ENCODE assay signal across 17 cellular contexts in the genomic region with DNA sequence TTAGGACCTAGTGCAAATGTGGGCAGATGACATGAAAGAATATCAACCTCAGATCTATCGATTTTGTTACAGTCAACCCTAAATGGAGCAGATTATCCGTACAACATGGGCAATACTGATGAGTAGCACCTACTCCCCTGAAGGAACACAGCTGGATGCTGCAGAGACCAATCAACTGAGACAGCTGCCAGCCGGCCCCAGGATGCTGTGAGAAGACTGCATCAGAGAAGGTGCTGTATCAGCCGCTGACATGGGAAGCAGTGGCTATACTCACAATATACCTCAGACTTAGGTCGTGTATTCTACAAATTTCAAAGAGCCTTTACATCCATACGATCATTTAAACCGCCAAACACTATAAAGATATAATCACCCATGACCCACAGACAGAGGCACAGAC.
"Had no signal": no experiment of that assay in that cellular context is flagged by ENCODE, and none has a peak within 500 bp of the region (broad histone marks: within the 10 kb centered on the region; RNA-seq: fewer than 3 reads in every experiment).

No MANE protein-coding gene starts in this region.

- H3K27ac Mint-ChIP-seq: brain; stimulated activated naive B cell treated with anti-CD40 and anti-IgM and Interleukin-4, amounts not matched to agents 10 μg/mL and 1 μg/mL and 100 μg/mL, for 72 hours; T-cell had no signal

- H3K36me3 Mint-ChIP-seq: activated naive CD4-positive, alpha-beta T cell treated with anti-CD3 and anti-CD28 coated beads, Interleukin-2, amount 50 U/mL, for 72 hours; brain; naive thymus-derived CD8-positive, alpha-beta T cell; stimulated activated naive B cell treated with anti-CD40 and anti-IgM and Interleukin-4, amounts not matched to agents 10 μg/mL and 1 μg/mL and 100 μg/mL, for 72 hours; T-cell had no signal

- ATAC-seq: effector memory CD8-positive, alpha-beta T cell; left colon; lower lobe of right lung; naive thymus-derived CD8-positive, alpha-beta T cell; right lobe of liver; stimulated activated naive B cell treated with anti-CD40 and anti-IgM and Interleukin-4, amounts not matched to agents 10 μg/mL and 1 μg/mL and 100 μg/mL, for 72 hours; T-cell had no signal

- H3K4me3 Mint-ChIP-seq: brain; effector memory CD8-positive, alpha-beta T cell; naive thymus-derived CD8-positive, alpha-beta T cell; stimulated activated naive B cell treated with anti-CD40 and anti-IgM and Interleukin-4, amounts not matched to agents 10 μg/mL and 1 μg/mL and 100 μg/mL, for 72 hours; T-cell had no signal

- H3K9me3 Mint-ChIP-seq: brain; effector memory CD8-positive, alpha-beta T cell; naive thymus-derived CD8-positive, alpha-beta T cell; stimulated activated naive B cell treated with anti-CD40 and anti-IgM and Interleukin-4, amounts not matched to agents 10 μg/mL and 1 μg/mL and 100 μg/mL, for 72 hours; T-cell had no signal

- H3K27me3 Mint-ChIP-seq: T-cell had no signal

- DNase-seq: activated effector memory CD4-positive, alpha-beta T cell treated with anti-CD3 and anti-CD28 coated beads, Interleukin-2, amount 50 U/mL, for 16 hours; anterior cingulate cortex; caudate nucleus; effector memory CD8-positive, alpha-beta T cell; left colon; lower lobe of right lung; naive thymus-derived CD8-positive, alpha-beta T cell; right lobe of liver; SHP77; SK-N-SH; small intestine; stimulated activated CD4-positive, alpha-beta T cell treated with anti-CD3 and anti-CD28 coated beads, Interleukin-4, amount 100 ng/mL, for 24 hours; stimulated activated naive B cell treated with anti-CD40 and anti-IgM and Interleukin-4, amounts not matched to agents 10 μg/mL and 1 μg/mL and 100 μg/mL, for 72 hours; T-cell; thyroid gland had no signal
